Comparison of ENCODE assay signal across 8 cellular contexts in the genomic region with DNA sequence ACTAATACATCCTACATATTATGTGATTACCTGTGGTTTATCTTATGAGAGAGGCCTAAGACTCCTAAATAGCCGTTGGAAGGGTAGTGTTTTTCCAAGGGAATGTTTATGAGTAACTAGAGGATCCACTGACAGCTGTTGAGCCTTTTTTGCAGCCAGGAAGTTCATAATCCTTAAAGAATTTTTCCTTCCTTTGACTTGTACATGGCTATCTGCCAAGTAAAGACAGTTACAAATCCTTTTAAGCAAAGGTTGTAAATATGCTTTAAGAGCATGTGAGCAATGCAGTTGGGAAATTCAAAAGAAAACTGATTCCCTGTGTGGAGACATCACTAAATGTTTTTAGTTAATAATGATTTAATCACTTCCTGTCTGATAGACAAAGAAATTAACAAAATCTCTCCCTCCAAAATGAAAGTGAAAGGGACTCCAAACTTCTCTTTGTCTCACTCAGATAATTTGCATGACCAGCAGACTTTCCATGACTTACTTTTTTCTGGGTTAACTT.
A peak's percentile ranks its signal among the peaks of the same experiment; 100 is the strongest.
DNase-seq lines count a peak whose midpoint lies in the region; ATAC-seq and TF ChIP-seq lines count a peak whose summit lies in the region.

No MANE protein-coding gene starts in this region.

- peak overlapping the region; percentile 48 for H2AFZ ChIP-seq in GM23248

- H3K27me3 ChIP-seq in GM23248 (replicated peaks; ENCODE audit: insufficient read depth) = no peaks in the 10 kb centered on the region

- H3K4me3 ChIP-seq in GM23248 = peak overlapping the region; percentile 52

- H3K79me2 ChIP-seq in GM23248 (ENCODE audit: insufficient read depth) = no peaks in the 10 kb centered on the region

- H3K9ac ChIP-seq in GM23248 = peak overlapping the region; percentile 15; the same call in 1 of the 2 replicates

- no peak overlapping the region for H3K27ac Mint-ChIP-seq in central memory CD8-positive, alpha-beta T cell (ENCODE audit: low read depth)
- peak overlapping the region; percentile 89 to 96 (median 95) for H3K27ac Mint-ChIP-seq in nephron
- no peak overlapping the region for H3K27ac Mint-ChIP-seq in activated T-helper 2 cell treated with anti-CD3 and anti-CD28 coated beads, Interferon-gamma antibody, Interleukin-2, Interleukin-4, amounts not matched to agents 10 μg/mL and 5 μg/mL and 100 μg/mL, durations not matched to agents 14 hours and 24 hours and 36 hours

- peak overlapping the region; percentile 27 for H3K4me3 Mint-ChIP-seq in central memory CD8-positive, alpha-beta T cell
- H3K4me3 Mint-ChIP-seq in nephron = peak overlapping the region in 2 of 3 experiments; percentile 13 to 26
- H3K4me3 Mint-ChIP-seq in activated T-helper 2 cell treated with anti-CD3 and anti-CD28 coated beads, Interferon-gamma antibody, Interleukin-2, Interleukin-4, amounts not matched to agents 10 μg/mL and 5 μg/mL and 100 μg/mL, durations not matched to agents 14 hours and 24 hours and 36 hours (ENCODE audit: low read depth) = no peak overlapping the region

- in situ Hi-C loops in GM23248 (cut with MboI) = no loop called here

- no peak for ATAC-seq in central memory CD8-positive, alpha-beta T cell (replicated peaks; ENCODE audit: extremely low read depth, poor library complexity, severe bottlenecking)

- WGBS in GM23248 (ENCODE audit: low coverage in 1 of 2, low lambda C conversion rate in 2 of 2, missing lambda C conversion rate in 2 of 2), 2 experiments = 0% methylated on average over 1 of the region's 1 CpG

- no peaks in the 10 kb centered on the region for H3K36me3 Mint-ChIP-seq in central memory CD8-positive, alpha-beta T cell (ENCODE audit: insufficient read depth)
- no peaks in the 10 kb centered on the region for H3K36me3 Mint-ChIP-seq in nephron (ENCODE audit: low read depth)
- no peaks in the 10 kb centered on the region for H3K36me3 Mint-ChIP-seq in activated T-helper 2 cell treated with anti-CD3 and anti-CD28 coated beads, Interferon-gamma antibody, Interleukin-2, Interleukin-4, amounts not matched to agents 10 μg/mL and 5 μg/mL and 100 μg/mL, durations not matched to agents 14 hours and 24 hours and 36 hours (ENCODE audit: low read depth)

- H3K4me1 ChIP-seq in GM23248 (ENCODE audit: insufficient read depth) = peaks cover 16% of the 10 kb centered on the region

- DNase-seq in GM04504 (ENCODE audit: low read depth) (peak; percentile 81), GM23248 (peak; percentile 82), NCI-H128 (lab: John Stamatoyannopoulos, UW; ENCODE audit: unreplicated experiment) (peak; percentile 9), GM19240 (ENCODE audit: insufficient read length, low spot score) (no peak), NCI-H2081 (lab: John Stamatoyannopoulos, UW) (no peak)
- no peak for DNase-seq in central memory CD8-positive, alpha-beta T cell (ENCODE audit: low spot score in 2 of 2)
- DNase-seq in activated T-helper 2 cell treated with anti-CD3 and anti-CD28 coated beads, Interferon-gamma antibody, Interleukin-2, Interleukin-4, amounts not matched to agents 10 μg/mL and 5 μg/mL and 100 μg/mL, durations not matched to agents 14 hours and 24 hours and 36 hours (ENCODE audit: low spot score) = no peak

- H3K4me1 Mint-ChIP-seq in central memory CD8-positive, alpha-beta T cell = no peaks in the 10 kb centered on the region
- peaks cover 48% of the 10 kb centered on the region for H3K4me1 Mint-ChIP-seq in nephron
- H3K4me1 Mint-ChIP-seq in activated T-helper 2 cell treated with anti-CD3 and anti-CD28 coated beads, Interferon-gamma antibody, Interleukin-2, Interleukin-4, amounts not matched to agents 10 μg/mL and 5 μg/mL and 100 μg/mL, durations not matched to agents 14 hours and 24 hours and 36 hours (ENCODE audit: low read depth) = peaks cover 2% of the 10 kb centered on the region

- H3K9me3 Mint-ChIP-seq in central memory CD8-positive, alpha-beta T cell = no peaks in the 10 kb centered on the region
- H3K9me3 Mint-ChIP-seq in nephron = no peaks in the 10 kb centered on the region
- no peaks in the 10 kb centered on the region for H3K9me3 Mint-ChIP-seq in activated T-helper 2 cell treated with anti-CD3 and anti-CD28 coated beads, Interferon-gamma antibody, Interleukin-2, Interleukin-4, amounts not matched to agents 10 μg/mL and 5 μg/mL and 100 μg/mL, durations not matched to agents 14 hours and 24 hours and 36 hours

- TF ChIP-seq CTCF in nephron (IDR thresholded peaks at IDR 0.05; ENCODE audit: unreplicated experiment in 3 of 3) = no peak

- peak overlapping the region; percentile 64 for H3K4me2 ChIP-seq in GM23248 (ENCODE audit: unreplicated experiment)

- H3F3A ChIP-seq in GM23248 (ENCODE audit: insufficient read depth) = peaks cover 20% of the 10 kb centered on the region; the same call in 1 of the 2 replicates

- H3K9me2 ChIP-seq in GM23248 (ENCODE audit: insufficient read depth) = no peaks in the 10 kb centered on the region

- no peaks in the 10 kb centered on the region for H4K20me1 ChIP-seq in GM23248 (ENCODE audit: insufficient read depth)

- H3K27ac ChIP-seq in GM23248 = peak overlapping the region; percentile 42

- intact Hi-C loops in activated T-helper 2 cell treated with anti-CD3 and anti-CD28 coated beads, Interferon-gamma antibody, Interleukin-2, Interleukin-4, amounts not matched to agents 10 μg/mL and 5 μg/mL and 100 μg/mL, durations not matched to agents 14 hours and 24 hours and 36 hours (cut with micrococcal nuclease) = no loop called here

- no peaks in the 10 kb centered on the region for H3K36me3 ChIP-seq in GM23248 (ENCODE audit: low read depth)

- H3K9me3 ChIP-seq in GM23248 (ENCODE audit: low read depth) = no peaks in the 10 kb centered on the region

- no peaks in the 10 kb centered on the region for H3K27me3 Mint-ChIP-seq in central memory CD8-positive, alpha-beta T cell
- H3K27me3 Mint-ChIP-seq in nephron (ENCODE audit: low read depth) = no peaks in the 10 kb centered on the region
- H3K27me3 Mint-ChIP-seq in activated T-helper 2 cell treated with anti-CD3 and anti-CD28 coated beads, Interferon-gamma antibody, Interleukin-2, Interleukin-4, amounts not matched to agents 10 μg/mL and 5 μg/mL and 100 μg/mL, durations not matched to agents 14 hours and 24 hours and 36 hours (ENCODE audit: low read depth) = no peaks in the 10 kb centered on the region

Comparison
In these comparisons a context has a peak if more than half of its experiments do, and no peak if none do; other contexts are left out.
1. DNase-seq: peak in GM04504 (single experiment), GM23248 (single experiment) and NCI-H128 (single experiment); none in central memory CD8-positive, alpha-beta T cell (0 of 2), activated T-helper 2 cell treated with anti-CD3 and anti-CD28 coated beads, Interferon-gamma antibody, Interleukin-2, Interleukin-4, amounts not matched to agents 10 μg/mL and 5 μg/mL and 100 μg/mL, durations not matched to agents 14 hours and 24 hours and 36 hours (single experiment), GM19240 (single experiment) and NCI-H2081 (0 of 2).
2. H3K27ac Mint-ChIP-seq: peak in nephron (3 of 3); none in central memory CD8-positive, alpha-beta T cell (single experiment) and activated T-helper 2 cell treated with anti-CD3 and anti-CD28 coated beads, Interferon-gamma antibody, Interleukin-2, Interleukin-4, amounts not matched to agents 10 μg/mL and 5 μg/mL and 100 μg/mL, durations not matched to agents 14 hours and 24 hours and 36 hours (single experiment).